1 cellular context compared by ENCODE assay signal in genomic region chr2:20050712-20051517, GRCh38.
A peak's percentile ranks its signal among the peaks of the same experiment; 100 is the strongest.
TF ChIP-seq lines count a peak whose summit lies in the region.

No MANE protein-coding gene starts in this region.

TF ChIP-seq in liver, 16 proteins besides CTCF, POLR2A, EP300 and RAD21 (continued from another document):
- TF ChIP-seq REST (IDR thresholded peaks at IDR 0.05), result peak; percentile 64
- peak in 1 of 2 donors; percentile 20 for TF ChIP-seq JUND (IDR thresholded peaks at IDR 0.05)
- no peak for TF ChIP-seq FOXA1 (IDR thresholded peaks at IDR 0.05)
- no peak for TF ChIP-seq TAF1 (conservative IDR thresholded peaks at IDR 0.05)
- peak in 1 of 2 donors; percentile 12 for TF ChIP-seq GABPA (IDR thresholded peaks at IDR 0.05 in 1 of 2, conservative IDR thresholded peaks at IDR 0.05 in 1 of 2)
- TF ChIP-seq YY1 (IDR thresholded peaks at IDR 0.05), result peak; percentile 50
- TF ChIP-seq HNF4A (conservative IDR thresholded peaks at IDR 0.05), result peak; percentile 80 to 83
- TF ChIP-seq NR2F2 (IDR thresholded peaks at IDR 0.05), result no peak
- TF ChIP-seq HNF4G (IDR thresholded peaks at IDR 0.05), result no peak
- TF ChIP-seq FOXA2 (IDR thresholded peaks at IDR 0.05), result no peak
- TF ChIP-seq RXRA (IDR thresholded peaks at IDR 0.05), result peak; percentile 41 to 44
